In genomic region chr20:38581013-38581412, GRCh38 we compare ENCODE assay signal across 13 cellular contexts. TPM values are rescaled to one million over a fixed set of nuclear protein-coding genes. Genes with fewer than 3 reads are reported as not detected.
DNase-seq lines count a peak whose midpoint lies in the region; ATAC-seq and TF ChIP-seq lines count a peak whose summit lies in the region.
"Had no signal": no experiment of that assay in that cellular context is flagged by ENCODE, and none has a peak within 500 bp of the region (broad histone marks: within the 10 kb centered on the region; RNA-seq: fewer than 3 reads in every experiment).

Gene ADIG (plus strand): TSS chr20:38581197. CDS start chr20:38581251, 54 bp downstream.

- H3K4me1 ChIP-seq in CD4-positive, CD25-positive, alpha-beta regulatory T cell (ENCODE audit: control insufficient read depth, insufficient read depth, low read length, poor library complexity, severe bottlenecking) = no peaks in the 10 kb centered on the region
- peaks cover 19% of the 10 kb centered on the region for H3K4me1 ChIP-seq in endodermal cell (ENCODE audit: control insufficient read depth, insufficient read depth, low read length)
- no peaks in the 10 kb centered on the region for H3K4me1 ChIP-seq in HAP-1
- H3K4me1 ChIP-seq: transverse colon had no signal

- TF ChIP-seq CTCF in endodermal cell (conservative IDR thresholded peaks at IDR 0.05) = no peak
- no peak for TF ChIP-seq CTCF in brain microvascular endothelial cell (IDR thresholded peaks at IDR 0.05; ENCODE audit: low read depth, low read length, missing control alignments)

- no peak within 1 kb of the TSS for H3K4me3 ChIP-seq in CD4-positive, CD25-positive, alpha-beta regulatory T cell (ENCODE audit: low read depth, low read length)
- H3K4me3 ChIP-seq in endodermal cell (ENCODE audit: low read length) (no peak within 1 kb of the TSS), brain microvascular endothelial cell (ENCODE audit: low read depth, low read length) (no peak within 1 kb of the TSS), HAP-1 (no peak within 1 kb of the TSS)
- H3K4me3 ChIP-seq: transverse colon had no signal

- H3K4me3 Mint-ChIP-seq in CD4-positive, CD25-positive, alpha-beta regulatory T cell = no peak within 1 kb of the TSS
- no peak within 1 kb of the TSS for H3K4me3 Mint-ChIP-seq in endodermal cell
- H3K4me3 Mint-ChIP-seq in activated T-helper 17 cell treated with anti-CD3 and anti-CD28 coated beads, Interleukin-2, amount 50 U/mL, for 72 hours = no peak within 1 kb of the TSS
- H3K4me3 Mint-ChIP-seq: naive B cell had no signal

- peak within 1 kb of the TSS in 2 of 3 donors; percentile 29 to 58 for H3K27ac Mint-ChIP-seq in CD4-positive, CD25-positive, alpha-beta regulatory T cell
- peak within 1 kb of the TSS; percentile 58 for H3K27ac Mint-ChIP-seq in endodermal cell
- H3K27ac Mint-ChIP-seq in activated T-helper 17 cell treated with anti-CD3 and anti-CD28 coated beads, Interleukin-2, amount 50 U/mL, for 72 hours = no peak within 1 kb of the TSS

- H3K36me3 Mint-ChIP-seq in CD4-positive, CD25-positive, alpha-beta regulatory T cell = peaks cover 8% of the 10 kb centered on the region
- H3K36me3 Mint-ChIP-seq in endodermal cell (ENCODE audit: low read depth) = peaks cover 9% of the 10 kb centered on the region
- H3K36me3 Mint-ChIP-seq in activated T-helper 17 cell treated with anti-CD3 and anti-CD28 coated beads, Interleukin-2, amount 50 U/mL, for 72 hours (ENCODE audit: low read depth) = peaks cover 11% of the 10 kb centered on the region

- no peaks in the 10 kb centered on the region for H3K9me3 ChIP-seq in CD4-positive, CD25-positive, alpha-beta regulatory T cell (ENCODE audit: control insufficient read depth in 2 of 2, low read length in 2 of 2)
- no peaks in the 10 kb centered on the region for H3K9me3 ChIP-seq in endodermal cell (ENCODE audit: control insufficient read depth, low read length)
- H3K9me3 ChIP-seq in HAP-1 = no peaks in the 10 kb centered on the region
- H3K9me3 ChIP-seq: transverse colon had no signal

- H3K4me1 Mint-ChIP-seq in CD4-positive, CD25-positive, alpha-beta regulatory T cell = peaks cover 0 to 2% (median 0%) of the 10 kb centered on the region in 4 donors
- H3K4me1 Mint-ChIP-seq in endodermal cell = peaks cover 41% of the 10 kb centered on the region
- H3K4me1 Mint-ChIP-seq in activated T-helper 17 cell treated with anti-CD3 and anti-CD28 coated beads, Interleukin-2, amount 50 U/mL, for 72 hours = no peaks in the 10 kb centered on the region

- peaks cover 9% of the 10 kb centered on the region for H3K36me3 ChIP-seq in CD4-positive, CD25-positive, alpha-beta regulatory T cell (ENCODE audit: control insufficient read depth, insufficient read depth, low read length)
- H3K36me3 ChIP-seq in endodermal cell (ENCODE audit: control insufficient read depth, insufficient read depth, low read length) (peaks cover 4% of the 10 kb centered on the region), brain microvascular endothelial cell (replicated peaks) (peaks cover 6% of the 10 kb centered on the region), HAP-1 (replicated peaks) (peaks cover 5% of the 10 kb centered on the region; the same call in 1 of the 2 replicates)

- DNase-seq in CD4-positive, CD25-positive, alpha-beta regulatory T cell = no peak
- DNase-seq in NCI-H187 (lab: John Stamatoyannopoulos, UW) (peak; percentile 57 to 75), endodermal cell (no peak), myocyte (ENCODE audit: low read depth) (peak; percentile 52), brain microvascular endothelial cell (no peak), 8988T (no peak), HAP-1 (ENCODE audit: low spot score in 2 of 2) (no peak)
- DNase-seq: glutamatergic neuron; naive B cell; NCI-H146; stimulated activated CD4-positive, alpha-beta T cell treated with anti-CD3 and anti-CD28 coated beads, Interleukin-4, amount 100 ng/mL, for 4 hours; transverse colon had no signal

- no peaks in the 10 kb centered on the region for H3K27me3 ChIP-seq in CD4-positive, CD25-positive, alpha-beta regulatory T cell (ENCODE audit: control insufficient read depth, insufficient read depth, low read length)
- H3K27me3 ChIP-seq in endodermal cell (ENCODE audit: control insufficient read depth, insufficient read depth, low read length, poor library complexity, severe bottlenecking) (no peaks in the 10 kb centered on the region), brain microvascular endothelial cell (replicated peaks) (no peaks in the 10 kb centered on the region), HAP-1 (ENCODE audit: low read depth) (no peaks in the 10 kb centered on the region)

- in situ Hi-C loops in brain microvascular endothelial cell (cut with HindIII; ENCODE audit: low pct_ligation_motif_present, low sequenced_read_pairs) = no loop called here
- in situ Hi-C loops in HAP-1 (cut with MboI; ENCODE audit: low sequenced_read_pairs) = no loop called here

- H3K9me3 Mint-ChIP-seq in CD4-positive, CD25-positive, alpha-beta regulatory T cell = peaks cover 0 to 1% (median 0%) of the 10 kb centered on the region in 7 donors
- no peaks in the 10 kb centered on the region for H3K9me3 Mint-ChIP-seq in endodermal cell
- H3K9me3 Mint-ChIP-seq in activated T-helper 17 cell treated with anti-CD3 and anti-CD28 coated beads, Interleukin-2, amount 50 U/mL, for 72 hours = no peaks in the 10 kb centered on the region
- H3K9me3 Mint-ChIP-seq: naive B cell had no signal

- WGBS in endodermal cell (ENCODE audit: insufficient coverage in 1 of 2, insufficient read length in 1 of 2), 2 experiments = 85 to 90% methylated on average over 3 to 5 of the region's 5 CpGs

- H3K27ac ChIP-seq in CD4-positive, CD25-positive, alpha-beta regulatory T cell (ENCODE audit: insufficient read depth, low read length, poor library complexity, severe bottlenecking) = no peak within 1 kb of the TSS
- no peak within 1 kb of the TSS for H3K27ac ChIP-seq in endodermal cell (ENCODE audit: low read depth, low read length)
- no peak within 1 kb of the TSS for H3K27ac ChIP-seq in brain microvascular endothelial cell
- H3K27ac ChIP-seq: transverse colon had no signal

- H3K27me3 Mint-ChIP-seq in CD4-positive, CD25-positive, alpha-beta regulatory T cell = no peaks in the 10 kb centered on the region
- H3K27me3 Mint-ChIP-seq in endodermal cell (ENCODE audit: insufficient read depth) = no peaks in the 10 kb centered on the region
- H3K27me3 Mint-ChIP-seq in activated T-helper 17 cell treated with anti-CD3 and anti-CD28 coated beads, Interleukin-2, amount 50 U/mL, for 72 hours = no peaks in the 10 kb centered on the region

- no peak within 1 kb of the TSS for H3K9ac ChIP-seq in endodermal cell (ENCODE audit: extremely low read depth, low read length, poor library complexity, severe bottlenecking)

- no peak for ATAC-seq in CD4-positive, CD25-positive, alpha-beta regulatory T cell (ENCODE audit: low read depth in 2 of 2)
- no peak for ATAC-seq in activated T-helper 17 cell treated with anti-CD3 and anti-CD28 coated beads, Interleukin-2, amount 50 U/mL, for 72 hours (replicated peaks)

RNA-seq across cellular contexts. Expression of gene ADIG, which starts in this region (rescaled TPM):
- not detected for total RNA-seq in CD4-positive, CD25-positive, alpha-beta regulatory T cell
- polyA plus RNA-seq in CD4-positive, CD25-positive, alpha-beta regulatory T cell = not detected
- total RNA-seq in endodermal cell = not detected
- polyA plus RNA-seq in endodermal cell (2013, experiment 1 of 2) = not detected
- not detected for polyA plus RNA-seq in endodermal cell (2013, experiment 2 of 2)
- not detected in 2 replicates for total RNA-seq in myocyte
- polyA plus RNA-seq in myocyte (2012) = not detected
- total RNA-seq in activated T-helper 17 cell treated with anti-CD3 and anti-CD28 coated beads, Interleukin-2, amount 50 U/mL, for 72 hours = not detected
- total RNA-seq: transverse colon had no signal

Comparison
In these comparisons a context has a peak if more than half of its experiments do, and no peak if none do; other contexts are left out.
1. Peak in DNase-seq in myocyte; RNA of the gene not detected or under 1 TPM.
2. DNase-seq: peak in NCI-H187 (2 of 2); none in CD4-positive, CD25-positive, alpha-beta regulatory T cell (0 of 3), endodermal cell (single experiment), brain microvascular endothelial cell (single experiment), 8988T (single experiment) and HAP-1 (0 of 2).